1 cellular context compared by ENCODE assay signal in the genomic region with DNA sequence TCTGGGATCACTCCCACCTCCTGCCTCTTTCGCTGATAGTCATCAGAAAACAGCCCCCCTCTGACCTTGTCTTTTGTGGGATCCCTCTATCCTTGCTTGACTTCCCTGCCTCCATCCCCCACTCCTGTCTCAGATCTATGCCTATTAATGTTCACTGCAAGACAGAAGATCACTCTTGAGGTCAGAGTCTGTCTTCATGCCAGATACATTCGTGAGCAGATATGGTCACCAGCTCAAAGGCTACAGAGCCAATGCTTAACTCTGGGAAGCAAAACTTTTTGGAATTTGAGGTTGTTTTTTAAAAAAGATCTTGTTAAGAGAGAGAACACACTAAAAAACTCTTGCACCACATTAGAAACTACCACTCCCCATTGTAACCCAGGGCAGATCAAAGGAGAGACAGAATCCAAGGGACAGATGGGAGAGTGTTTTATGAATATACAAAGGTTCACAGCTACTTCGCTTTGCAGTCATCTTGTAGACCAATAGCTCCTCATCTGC.
TF ChIP-seq lines count a peak whose summit lies in the region.

No MANE protein-coding gene starts in this region.

TF ChIP-seq in GM23338, 12 proteins besides CTCF, POLR2A, EP300 and RAD21 (continued from another document):
- TF ChIP-seq, protein P1, sequence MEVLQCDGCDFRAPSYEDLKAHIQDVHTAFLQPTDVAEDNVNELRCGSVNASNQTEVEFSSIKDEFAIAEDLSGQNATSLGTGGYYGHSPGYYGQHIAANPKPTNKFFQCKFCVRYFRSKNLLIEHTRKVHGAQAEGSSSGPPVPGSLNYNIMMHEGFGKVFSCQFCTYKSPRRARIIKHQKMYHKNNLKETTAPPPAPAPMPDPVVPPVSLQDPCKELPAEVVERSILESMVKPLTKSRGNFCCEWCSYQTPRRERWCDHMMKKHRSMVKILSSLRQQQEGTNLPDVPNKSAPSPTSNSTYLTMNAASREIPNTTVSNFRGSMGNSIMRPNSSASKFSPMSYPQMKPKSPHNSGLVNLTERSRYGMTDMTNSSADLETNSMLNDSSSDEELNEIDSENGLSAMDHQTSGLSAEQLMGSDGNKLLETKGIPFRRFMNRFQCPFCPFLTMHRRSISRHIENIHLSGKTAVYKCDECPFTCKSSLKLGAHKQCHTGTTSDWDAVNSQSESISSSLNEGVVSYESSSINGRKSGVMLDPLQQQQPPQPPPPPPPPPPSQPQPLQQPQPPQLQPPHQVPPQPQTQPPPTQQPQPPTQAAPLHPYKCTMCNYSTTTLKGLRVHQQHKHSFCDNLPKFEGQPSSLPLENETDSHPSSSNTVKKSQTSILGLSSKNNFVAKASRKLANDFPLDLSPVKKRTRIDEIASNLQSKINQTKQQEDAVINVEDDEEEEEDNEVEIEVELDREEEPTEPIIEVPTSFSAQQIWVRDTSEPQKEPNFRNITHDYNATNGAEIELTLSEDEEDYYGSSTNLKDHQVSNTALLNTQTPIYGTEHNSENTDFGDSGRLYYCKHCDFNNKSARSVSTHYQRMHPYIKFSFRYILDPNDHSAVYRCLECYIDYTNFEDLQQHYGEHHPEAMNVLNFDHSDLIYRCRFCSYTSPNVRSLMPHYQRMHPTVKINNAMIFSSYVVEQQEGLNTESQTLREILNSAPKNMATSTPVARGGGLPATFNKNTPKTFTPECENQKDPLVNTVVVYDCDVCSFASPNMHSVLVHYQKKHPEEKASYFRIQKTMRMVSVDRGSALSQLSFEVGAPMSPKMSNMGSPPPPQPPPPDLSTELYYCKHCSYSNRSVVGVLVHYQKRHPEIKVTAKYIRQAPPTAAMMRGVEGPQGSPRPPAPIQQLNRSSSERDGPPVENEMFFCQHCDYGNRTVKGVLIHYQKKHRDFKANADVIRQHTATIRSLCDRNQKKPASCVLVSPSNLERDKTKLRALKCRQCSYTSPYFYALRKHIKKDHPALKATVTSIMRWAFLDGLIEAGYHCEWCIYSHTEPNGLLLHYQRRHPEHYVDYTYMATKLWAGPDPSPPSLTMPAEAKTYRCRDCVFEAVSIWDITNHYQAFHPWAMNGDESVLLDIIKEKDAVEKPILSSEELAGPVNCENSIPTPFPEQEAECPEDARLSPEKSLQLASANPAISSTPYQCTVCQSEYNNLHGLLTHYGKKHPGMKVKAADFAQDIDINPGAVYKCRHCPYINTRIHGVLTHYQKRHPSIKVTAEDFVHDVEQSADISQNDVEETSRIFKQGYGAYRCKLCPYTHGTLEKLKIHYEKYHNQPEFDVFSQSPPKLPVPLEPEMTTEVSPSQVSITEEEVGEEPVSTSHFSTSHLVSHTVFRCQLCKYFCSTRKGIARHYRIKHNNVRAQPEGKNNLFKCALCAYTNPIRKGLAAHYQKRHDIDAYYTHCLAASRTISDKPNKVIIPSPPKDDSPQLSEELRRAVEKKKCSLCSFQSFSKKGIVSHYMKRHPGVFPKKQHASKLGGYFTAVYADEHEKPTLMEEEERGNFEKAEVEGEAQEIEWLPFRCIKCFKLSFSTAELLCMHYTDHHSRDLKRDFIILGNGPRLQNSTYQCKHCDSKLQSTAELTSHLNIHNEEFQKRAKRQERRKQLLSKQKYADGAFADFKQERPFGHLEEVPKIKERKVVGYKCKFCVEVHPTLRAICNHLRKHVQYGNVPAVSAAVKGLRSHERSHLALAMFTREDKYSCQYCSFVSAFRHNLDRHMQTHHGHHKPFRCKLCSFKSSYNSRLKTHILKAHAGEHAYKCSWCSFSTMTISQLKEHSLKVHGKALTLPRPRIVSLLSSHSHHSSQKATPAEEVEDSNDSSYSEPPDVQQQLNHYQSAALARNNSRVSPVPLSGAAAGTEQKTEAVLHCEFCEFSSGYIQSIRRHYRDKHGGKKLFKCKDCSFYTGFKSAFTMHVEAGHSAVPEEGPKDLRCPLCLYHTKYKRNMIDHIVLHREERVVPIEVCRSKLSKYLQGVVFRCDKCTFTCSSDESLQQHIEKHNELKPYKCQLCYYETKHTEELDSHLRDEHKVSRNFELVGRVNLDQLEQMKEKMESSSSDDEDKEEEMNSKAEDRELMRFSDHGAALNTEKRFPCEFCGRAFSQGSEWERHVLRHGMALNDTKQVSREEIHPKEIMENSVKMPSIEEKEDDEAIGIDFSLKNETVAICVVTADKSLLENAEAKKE (CRISPR knock-in tag; IDR thresholded peaks at IDR 0.05): no peak
- TF ChIP-seq CREB1 (CRISPR knock-in tag; IDR thresholded peaks at IDR 0.05; ENCODE audit: low read depth) (no peak), NANOG (IDR thresholded peaks at IDR 0.05; ENCODE audit: borderline replicate concordance) (no peak), JUNB (IDR thresholded peaks at IDR 0.05; ENCODE audit: unreplicated experiment) (no peak), EZH2phosphoT487 (IDR thresholded peaks at IDR 0.05; ENCODE audit: unreplicated experiment) (no peak), STAT1 (IDR thresholded peaks at IDR 0.05; ENCODE audit: unreplicated experiment) (no peak), ZNF331 (CRISPR knock-in tag; IDR thresholded peaks at IDR 0.05; ENCODE audit: low read depth) (no peak), POLR2AphosphoS5 (IDR thresholded peaks at IDR 0.05; ENCODE audit: low read depth) (no peak), ZNF114 (CRISPR knock-in tag; IDR thresholded peaks at IDR 0.05) (no peak)
- TF ChIP-seq, protein P2, sequence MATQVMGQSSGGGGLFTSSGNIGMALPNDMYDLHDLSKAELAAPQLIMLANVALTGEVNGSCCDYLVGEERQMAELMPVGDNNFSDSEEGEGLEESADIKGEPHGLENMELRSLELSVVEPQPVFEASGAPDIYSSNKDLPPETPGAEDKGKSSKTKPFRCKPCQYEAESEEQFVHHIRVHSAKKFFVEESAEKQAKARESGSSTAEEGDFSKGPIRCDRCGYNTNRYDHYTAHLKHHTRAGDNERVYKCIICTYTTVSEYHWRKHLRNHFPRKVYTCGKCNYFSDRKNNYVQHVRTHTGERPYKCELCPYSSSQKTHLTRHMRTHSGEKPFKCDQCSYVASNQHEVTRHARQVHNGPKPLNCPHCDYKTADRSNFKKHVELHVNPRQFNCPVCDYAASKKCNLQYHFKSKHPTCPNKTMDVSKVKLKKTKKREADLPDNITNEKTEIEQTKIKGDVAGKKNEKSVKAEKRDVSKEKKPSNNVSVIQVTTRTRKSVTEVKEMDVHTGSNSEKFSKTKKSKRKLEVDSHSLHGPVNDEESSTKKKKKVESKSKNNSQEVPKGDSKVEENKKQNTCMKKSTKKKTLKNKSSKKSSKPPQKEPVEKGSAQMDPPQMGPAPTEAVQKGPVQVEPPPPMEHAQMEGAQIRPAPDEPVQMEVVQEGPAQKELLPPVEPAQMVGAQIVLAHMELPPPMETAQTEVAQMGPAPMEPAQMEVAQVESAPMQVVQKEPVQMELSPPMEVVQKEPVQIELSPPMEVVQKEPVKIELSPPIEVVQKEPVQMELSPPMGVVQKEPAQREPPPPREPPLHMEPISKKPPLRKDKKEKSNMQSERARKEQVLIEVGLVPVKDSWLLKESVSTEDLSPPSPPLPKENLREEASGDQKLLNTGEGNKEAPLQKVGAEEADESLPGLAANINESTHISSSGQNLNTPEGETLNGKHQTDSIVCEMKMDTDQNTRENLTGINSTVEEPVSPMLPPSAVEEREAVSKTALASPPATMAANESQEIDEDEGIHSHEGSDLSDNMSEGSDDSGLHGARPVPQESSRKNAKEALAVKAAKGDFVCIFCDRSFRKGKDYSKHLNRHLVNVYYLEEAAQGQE (IDR thresholded peaks at IDR 0.05; ENCODE audit: unreplicated experiment): no peak
TF ChIP-seq in GM23338: peak in this region for 0.
